Comparison of ENCODE assay signal across 8 cellular contexts in genomic region chr3:45665101-45665572, GRCh38. TPM values are rescaled to one million over a fixed set of nuclear protein-coding genes. Genes with fewer than 3 reads are reported as not detected.
DNase-seq lines count a peak whose midpoint lies in the region; ATAC-seq and TF ChIP-seq lines count a peak whose summit lies in the region.

No MANE protein-coding gene starts in this region.

- no peaks in the 10 kb centered on the region for H3K27me3 Mint-ChIP-seq in osteocyte (ENCODE audit: unreplicated experiment)

- no peak overlapping the region for H3K4me3 Mint-ChIP-seq in osteocyte (ENCODE audit: unreplicated experiment)

- ATAC-seq in HG02623 (IDR thresholded peaks at IDR 0.05; ENCODE audit: unreplicated experiment) (no peak), GM18858 (IDR thresholded peaks at IDR 0.05; ENCODE audit: unreplicated experiment) (no peak)

- peak overlapping the region in 3 of 4 donors; percentile 38 to 58 (median 44) for H3K4me3 ChIP-seq in esophagus squamous epithelium

- peak in 5 of 6 experiments; percentile 33 to 60 (median 51) for TF ChIP-seq CTCF in esophagus squamous epithelium (IDR thresholded peaks at IDR 0.05)
- peak; percentile 56 for TF ChIP-seq CTCF in osteocyte (IDR thresholded peaks at IDR 0.05)

- H3K27ac ChIP-seq in esophagus squamous epithelium: peak overlapping the region in 3 of 4 donors; percentile 46 to 62 (median 49)

- peak overlapping the region; percentile 96 for H3K27ac Mint-ChIP-seq in osteocyte (ENCODE audit: unreplicated experiment)

- intact Hi-C loops in esophagus squamous epithelium (cut with DNase I): loop anchor here (10.0 kb wide), 1 partner anchor 630 kb away; no protein-coding TSS in a partner anchor

- H3K36me3 Mint-ChIP-seq in osteocyte (ENCODE audit: unreplicated experiment): peaks cover 2% of the 10 kb centered on the region

- no peaks in the 10 kb centered on the region for H3K9me3 ChIP-seq in esophagus squamous epithelium

- peaks cover 54% of the 10 kb centered on the region for H3K4me1 Mint-ChIP-seq in osteocyte (ENCODE audit: unreplicated experiment)

- H3K27me3 ChIP-seq in esophagus squamous epithelium: no peaks in the 10 kb centered on the region

- no peaks in the 10 kb centered on the region for H3K9me3 Mint-ChIP-seq in osteocyte (ENCODE audit: unreplicated experiment)

- no peak for TF ChIP-seq POLR2A in esophagus squamous epithelium (IDR thresholded peaks at IDR 0.05)

- H3K36me3 ChIP-seq in esophagus squamous epithelium: peaks cover 0 to 27% (median 0%) of the 10 kb centered on the region in 3 donors

- DNase-seq in activated gamma-delta T cell treated with Interleukin-2 at 50 U/mL for 16 hours (peak; percentile 42), activated gamma-delta T cell (lab: John Stamatoyannopoulos, UW) (no peak), NCI-H345 treated with DMSO at 0.1 percent for 48 hours (lab: John Stamatoyannopoulos, UW; ENCODE audit: unreplicated experiment) (peak; percentile 15), activated T-cell treated with anti-CD3 and anti-CD28 coated beads for 1 hour (ENCODE audit: low read depth) (peak; percentile 30), esophagus squamous epithelium (lab: John Stamatoyannopoulos, UW) (no peak), osteocyte (ENCODE audit: extremely low spot score, unreplicated experiment) (no peak)

- peaks cover 10 to 57% (median 20%) of the 10 kb centered on the region in 3 donors for H3K4me1 ChIP-seq in esophagus squamous epithelium

- 32 to 36% methylated on average over 9 of the region's 9 CpGs for WGBS in esophagus squamous epithelium, 2 donors

RNA-seq across cellular contexts. Expression of gene SACM1L, which starts 24.1 kb away (rescaled TPM):
- 10 to 100 TPM; 22.7 to 42.2 (median 27.2) TPM for total RNA-seq in esophagus squamous epithelium
- total RNA-seq in osteocyte: 38.3 and 40.8 TPM in 2 replicates

Comparison
In these comparisons a context has a peak if more than half of its experiments do, and no peak if none do; other contexts are left out.
1. DNase-seq: peak in activated gamma-delta T cell treated with Interleukin-2 at 50 U/mL for 16 hours (single experiment), NCI-H345 treated with DMSO at 0.1 percent for 48 hours (single experiment) and activated T-cell treated with anti-CD3 and anti-CD28 coated beads for 1 hour (single experiment); none in activated gamma-delta T cell (single experiment), esophagus squamous epithelium (single experiment) and osteocyte (single experiment).